ENCODE assay signal across 20 cellular contexts in the genomic region with DNA sequence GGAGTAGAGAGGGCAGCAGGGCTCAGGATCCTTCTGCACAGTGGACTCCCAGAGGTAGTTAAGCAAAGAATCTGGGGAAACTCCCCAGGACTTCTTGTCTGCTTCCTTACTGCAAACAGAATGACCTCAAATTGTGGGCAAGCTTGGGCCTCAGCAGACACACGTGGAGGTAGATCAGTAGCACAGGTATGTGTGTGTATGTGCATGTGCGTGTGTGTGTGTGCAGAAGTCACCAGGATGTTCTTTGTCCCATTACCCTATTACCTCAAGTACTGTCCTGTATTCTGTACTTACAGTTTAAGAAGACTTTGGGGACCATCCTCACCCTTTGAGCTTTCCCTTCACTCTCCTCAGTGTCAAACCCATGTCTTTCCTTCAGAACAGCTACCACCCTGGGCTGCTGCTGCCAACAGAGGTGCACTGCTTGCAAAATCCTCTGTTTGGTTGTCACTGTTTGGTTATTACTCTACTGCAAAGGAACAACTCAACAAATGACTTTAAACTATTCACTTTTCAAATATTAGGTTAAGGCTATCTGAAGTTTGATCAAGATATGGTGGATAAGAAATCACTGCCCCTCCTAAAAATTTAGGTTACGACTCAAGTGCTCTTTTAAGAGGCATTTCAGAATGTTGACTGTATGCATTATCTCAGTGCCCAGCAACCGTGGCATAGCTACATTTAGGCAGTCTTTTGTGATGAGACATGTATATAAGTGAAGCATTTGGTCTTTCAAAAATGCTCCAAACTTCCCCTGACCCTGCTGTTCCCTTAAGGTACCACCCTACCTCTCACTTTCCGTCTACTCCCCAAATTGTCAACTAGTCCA.
A peak's percentile ranks its signal among the peaks of the same experiment; 100 is the strongest.
DNase-seq lines count a peak whose midpoint lies in the region; ATAC-seq, FAIRE-seq and TF ChIP-seq lines count a peak whose summit lies in the region.
"Had no signal": no experiment of that assay in that cellular context is flagged by ENCODE, and none has a peak within 500 bp of the region (broad histone marks: within the 10 kb centered on the region; RNA-seq: fewer than 3 reads in every experiment).

No MANE protein-coding gene starts in this region.

- 75% methylated on average over 5 of the region's 5 CpGs for WGBS in right lobe of liver (ENCODE audit: insufficient coverage, low coverage, low lambda C conversion rate, missing lambda C conversion rate)

- no peak for TF ChIP-seq CTCF in bronchial epithelial cell (IDR thresholded peaks at IDR 0.05; ENCODE audit: insufficient read depth, low read length, severe bottlenecking)
- no peak for TF ChIP-seq CTCF in right lobe of liver (IDR thresholded peaks at IDR 0.05)

- H3K9me3 Mint-ChIP-seq in stimulated activated effector memory CD8-positive, alpha-beta T cell treated with anti-CD3 and anti-CD28 coated beads, Interleukin-12 subunit alpha, Interleukin-12 subunit beta, amount 100 ng/mL, for 72 hours, result no peaks in the 10 kb centered on the region
- H3K9me3 Mint-ChIP-seq: CD8-positive, alpha-beta T cell; GM23338 had no signal

- no peak overlapping the region for H3K4me3 Mint-ChIP-seq in stimulated activated effector memory CD8-positive, alpha-beta T cell treated with anti-CD3 and anti-CD28 coated beads, Interleukin-12 subunit alpha, Interleukin-12 subunit beta, amount 100 ng/mL, for 72 hours
- H3K4me3 Mint-ChIP-seq: B cell; CD8-positive, alpha-beta T cell; GM23338; IgD-negative memory B cell had no signal

- H3K27me3 ChIP-seq in bronchial epithelial cell (ENCODE audit: control insufficient read depth, insufficient read depth, low read length) (no peaks in the 10 kb centered on the region), right lobe of liver (no peaks in the 10 kb centered on the region)
- H3K27me3 ChIP-seq: BLaER1 treated with 17β-estradiol and CSF1 and Interleukin-3, amounts not matched to agents 10 nM and 100 nM had no signal

- no peak overlapping the region for H3K27ac Mint-ChIP-seq in stimulated activated effector memory CD8-positive, alpha-beta T cell treated with anti-CD3 and anti-CD28 coated beads, Interleukin-12 subunit alpha, Interleukin-12 subunit beta, amount 100 ng/mL, for 72 hours
- H3K27ac Mint-ChIP-seq: B cell; CD8-positive, alpha-beta T cell; GM23338; IgD-negative memory B cell had no signal

- no peaks in the 10 kb centered on the region for H3K36me3 Mint-ChIP-seq in stimulated activated effector memory CD8-positive, alpha-beta T cell treated with anti-CD3 and anti-CD28 coated beads, Interleukin-12 subunit alpha, Interleukin-12 subunit beta, amount 100 ng/mL, for 72 hours
- H3K36me3 Mint-ChIP-seq: CD8-positive, alpha-beta T cell had no signal

- intact Hi-C loops in right lobe of liver (cut with DNase I), result no loop called here

- no peak for TF ChIP-seq POLR2A in right lobe of liver (IDR thresholded peaks at IDR 0.05)

- H3K4me1 Mint-ChIP-seq in stimulated activated effector memory CD8-positive, alpha-beta T cell treated with anti-CD3 and anti-CD28 coated beads, Interleukin-12 subunit alpha, Interleukin-12 subunit beta, amount 100 ng/mL, for 72 hours, result no peaks in the 10 kb centered on the region
- H3K4me1 Mint-ChIP-seq: B cell, GM23338, IgD-negative memory B cell had no signal

- H3K4me3 ChIP-seq in bronchial epithelial cell (ENCODE audit: low read depth, low read length), result no peak overlapping the region
- no peak overlapping the region for H3K4me3 ChIP-seq in right lobe of liver
- H3K4me3 ChIP-seq: BLaER1 treated with 17β-estradiol and CSF1 and Interleukin-3, amounts not matched to agents 10 nM and 100 nM; GM12878; GM23338 had no signal

- peaks cover 0 to 5% (median 0%) of the 10 kb centered on the region in 4 donors for H3K9me3 ChIP-seq in right lobe of liver

- no peaks in the 10 kb centered on the region for H3K36me3 ChIP-seq in bronchial epithelial cell (ENCODE audit: control insufficient read depth, insufficient read depth, low read length)
- no peaks in the 10 kb centered on the region for H3K36me3 ChIP-seq in right lobe of liver
- H3K36me3 ChIP-seq: BLaER1 treated with 17β-estradiol and CSF1 and Interleukin-3, amounts not matched to agents 10 nM and 100 nM had no signal

- FAIRE-seq in bronchial epithelial cell (lab: Jason Lieb, UNC), result peak; percentile 75
- FAIRE-seq: GM12878, GM19239, H54, HTR-8/SVneo had no signal

- DNase-seq in bronchial epithelial cell (ENCODE audit: low read depth), result no peak
- DNase-seq in right lobe of liver, result no peak
- DNase-seq in stimulated activated effector memory CD8-positive, alpha-beta T cell treated with anti-CD3 and anti-CD28 coated beads, Interleukin-12 subunit alpha, Interleukin-12 subunit beta, amount 100 ng/mL, for 72 hours (ENCODE audit: low spot score in 2 of 2), result no peak
- DNase-seq in GM19240 (ENCODE audit: insufficient read length, low spot score), result no peak
- DNase-seq: CD8-positive, alpha-beta T cell; DMS 273 treated with DMSO at 0.1 percent for 48 hours; DMS53; DND-41; EL; HCEC 1CT had no signal

- no peak overlapping the region for H3K27ac ChIP-seq in right lobe of liver
- H3K27ac ChIP-seq: BLaER1 treated with 17β-estradiol and CSF1 and Interleukin-3, amounts not matched to agents 10 nM and 100 nM had no signal

- ATAC-seq in right lobe of liver (peak in 3 of 4 donors; percentile 62 to 86 (median 74)), GM21390 (IDR thresholded peaks at IDR 0.05; ENCODE audit: unreplicated experiment) (no peak), HG02981 (IDR thresholded peaks at IDR 0.05; ENCODE audit: unreplicated experiment) (no peak)
- ATAC-seq in stimulated activated effector memory CD8-positive, alpha-beta T cell treated with anti-CD3 and anti-CD28 coated beads, Interleukin-12 subunit alpha, Interleukin-12 subunit beta, amount 100 ng/mL, for 72 hours, result peak; percentile 8
- ATAC-seq: CD8-positive, alpha-beta T cell; GM12878; GM23338 had no signal

- peaks cover 0 to 16% (median 2%) of the 10 kb centered on the region in 4 donors for H3K4me1 ChIP-seq in right lobe of liver

Comparison
In these comparisons a context has a peak if more than half of its experiments do, and no peak if none do; other contexts are left out.
1. ATAC-seq: peak in right lobe of liver (3 of 4) and stimulated activated effector memory CD8-positive, alpha-beta T cell treated with anti-CD3 and anti-CD28 coated beads, Interleukin-12 subunit alpha, Interleukin-12 subunit beta, amount 100 ng/mL, for 72 hours (single experiment); none in GM21390 (single experiment) and HG02981 (single experiment).